In genomic region chr1:41806472-41807155, GRCh38 we compare ENCODE assay signal across 1 cellular context.
TF ChIP-seq lines count a peak whose summit lies in the region.

No MANE protein-coding gene starts in this region.

TF ChIP-seq in GM12878, 131 proteins besides CTCF, POLR2A, EP300 and RAD21 (continued from another document):
- TF ChIP-seq, protein P1, sequence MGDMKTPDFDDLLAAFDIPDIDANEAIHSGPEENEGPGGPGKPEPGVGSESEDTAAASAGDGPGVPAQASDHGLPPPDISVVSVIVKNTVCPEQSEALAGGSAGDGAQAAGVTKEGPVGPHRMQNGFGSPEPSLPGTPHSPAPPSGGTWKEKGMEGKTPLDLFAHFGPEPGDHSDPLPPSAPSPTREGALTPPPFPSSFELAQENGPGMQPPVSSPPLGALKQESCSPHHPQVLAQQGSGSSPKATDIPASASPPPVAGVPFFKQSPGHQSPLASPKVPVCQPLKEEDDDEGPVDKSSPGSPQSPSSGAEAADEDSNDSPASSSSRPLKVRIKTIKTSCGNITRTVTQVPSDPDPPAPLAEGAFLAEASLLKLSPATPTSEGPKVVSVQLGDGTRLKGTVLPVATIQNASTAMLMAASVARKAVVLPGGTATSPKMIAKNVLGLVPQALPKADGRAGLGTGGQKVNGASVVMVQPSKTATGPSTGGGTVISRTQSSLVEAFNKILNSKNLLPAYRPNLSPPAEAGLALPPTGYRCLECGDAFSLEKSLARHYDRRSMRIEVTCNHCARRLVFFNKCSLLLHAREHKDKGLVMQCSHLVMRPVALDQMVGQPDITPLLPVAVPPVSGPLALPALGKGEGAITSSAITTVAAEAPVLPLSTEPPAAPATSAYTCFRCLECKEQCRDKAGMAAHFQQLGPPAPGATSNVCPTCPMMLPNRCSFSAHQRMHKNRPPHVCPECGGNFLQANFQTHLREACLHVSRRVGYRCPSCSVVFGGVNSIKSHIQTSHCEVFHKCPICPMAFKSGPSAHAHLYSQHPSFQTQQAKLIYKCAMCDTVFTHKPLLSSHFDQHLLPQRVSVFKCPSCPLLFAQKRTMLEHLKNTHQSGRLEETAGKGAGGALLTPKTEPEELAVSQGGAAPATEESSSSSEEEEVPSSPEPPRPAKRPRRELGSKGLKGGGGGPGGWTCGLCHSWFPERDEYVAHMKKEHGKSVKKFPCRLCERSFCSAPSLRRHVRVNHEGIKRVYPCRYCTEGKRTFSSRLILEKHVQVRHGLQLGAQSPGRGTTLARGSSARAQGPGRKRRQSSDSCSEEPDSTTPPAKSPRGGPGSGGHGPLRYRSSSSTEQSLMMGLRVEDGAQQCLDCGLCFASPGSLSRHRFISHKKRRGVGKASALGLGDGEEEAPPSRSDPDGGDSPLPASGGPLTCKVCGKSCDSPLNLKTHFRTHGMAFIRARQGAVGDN (IDR thresholded peaks at IDR 0.05): peak; percentile 33; the same call in 1 of the 2 replicates
- TF ChIP-seq BCL3 (IDR thresholded peaks at IDR 0.05; ENCODE audit: borderline replicate concordance, insufficient read depth, low read depth, low read length, poor library complexity, severe bottlenecking) (peak; percentile 52), MTA3 (IDR thresholded peaks at IDR 0.05; ENCODE audit: borderline replicate concordance, low read length) (peak; percentile 64; the same call in 1 of the 2 replicates), E4F1 (IDR thresholded peaks at IDR 0.05; ENCODE audit: borderline replicate concordance, partially characterized antibody) (no peak), ZBTB33 (IDR thresholded peaks at IDR 0.05) (no peak), LARP7 (IDR thresholded peaks at IDR 0.05) (peak; percentile 27; the same call in 1 of the 2 replicates), PAX5 (IDR thresholded peaks at IDR 0.05; ENCODE audit: borderline replicate concordance, low read depth, low read length) (peak; percentile 20; the same call in 1 of the 2 replicates), MXI1 (IDR thresholded peaks at IDR 0.05; ENCODE audit: low read depth, low read length) (no peak), IKZF1 (conservative IDR thresholded peaks at IDR 0.05) (peak; percentile 50), MEF2A (IDR thresholded peaks at IDR 0.05; ENCODE audit: insufficient read depth, low read depth, low read length) (peak; percentile 24; the same call in 1 of the 2 replicates), IKZF2 (IDR thresholded peaks at IDR 0.05) (peak in 1 of 2 experiments; percentile 44; a peak in 2 of 4 replicates), CREB1 (IDR thresholded peaks at IDR 0.05; ENCODE audit: low read depth) (peak; percentile 66; the same call in 1 of the 2 replicates), HDGF (IDR thresholded peaks at IDR 0.05) (no peak), SUPT20H (IDR thresholded peaks at IDR 0.05; ENCODE audit: borderline replicate concordance, control insufficient read depth, low read depth, low read length) (no peak)
TF ChIP-seq in GM12878: peak in this region for 27.
